ENCODE assay signal across 8 cellular contexts in genomic region chr10:113454341-113455061, GRCh38.
DNase-seq lines count a peak whose midpoint lies in the region; ATAC-seq, FAIRE-seq and TF ChIP-seq lines count a peak whose summit lies in the region.

No MANE protein-coding gene starts in this region.

- H3K79me1 ChIP-seq in mesendoderm (ENCODE audit: low read length): no peaks in the 10 kb centered on the region

- peak overlapping the region; percentile 88 for H2AFZ ChIP-seq in OCI-LY3 (ENCODE audit: low read depth, low read length)

- H2BK15ac ChIP-seq in mesendoderm (replicated peaks; ENCODE audit: low read depth): no peak overlapping the region

- no peaks in the 10 kb centered on the region for H3K79me2 ChIP-seq in OCI-LY3 (ENCODE audit: low read length)
- H3K79me2 ChIP-seq in mesendoderm (ENCODE audit: control insufficient read depth, insufficient read depth, low read length): no peaks in the 10 kb centered on the region

- H3K9me3 Mint-ChIP-seq in endodermal cell: peaks cover 8% of the 10 kb centered on the region

- no peak overlapping the region for H2BK120ac ChIP-seq in mesendoderm (ENCODE audit: low read depth, low read length)

- H3K23ac ChIP-seq in mesendoderm (ENCODE audit: low read length): no peak overlapping the region

- H3K27ac Mint-ChIP-seq in endodermal cell: no peak overlapping the region

- ATAC-seq in GM19463 (IDR thresholded peaks at IDR 0.05; ENCODE audit: unreplicated experiment) (no peak), GM21723 (IDR thresholded peaks at IDR 0.05; ENCODE audit: unreplicated experiment) (no peak)

- no peak overlapping the region for H3K4ac ChIP-seq in mesendoderm (ENCODE audit: low read depth, low read length)

- H3K36me3 Mint-ChIP-seq in endodermal cell (ENCODE audit: low read depth): no peaks in the 10 kb centered on the region

- peak overlapping the region; percentile 65 for H3K4me2 ChIP-seq in OCI-LY3 (ENCODE audit: low read length)
- no peak overlapping the region for H3K4me2 ChIP-seq in mesendoderm (ENCODE audit: low read length)

- H4K8ac ChIP-seq in mesendoderm (ENCODE audit: low read depth, low read length): no peak overlapping the region

- no peak overlapping the region for H2AK5ac ChIP-seq in mesendoderm (ENCODE audit: low read length)

- no peak for TF ChIP-seq POLR2A in GM12891 (IDR thresholded peaks at IDR 0.05; ENCODE audit: low read depth, low read length)

- WGBS in endodermal cell (ENCODE audit: insufficient coverage in 1 of 2, insufficient read length in 1 of 2), 2 experiments: 23 to 32% methylated on average over 12 to 15 of the region's 15 CpGs
- no CpG with 5 or more reads among the region's 15 CpGs for WGBS in mesendoderm (ENCODE audit: extremely low coverage, insufficient coverage, low lambda C conversion rate)

- H3K4me3 ChIP-seq in OCI-LY3 (ENCODE audit: low read length) (peak overlapping the region; percentile 41), endodermal cell (ENCODE audit: low read length) (no peak overlapping the region), mesendoderm (ENCODE audit: low read length) (no peak overlapping the region)

- H3K27ac ChIP-seq in OCI-LY3 (ENCODE audit: low read length): no peak overlapping the region
- no peak overlapping the region for H3K27ac ChIP-seq in endodermal cell (ENCODE audit: low read depth, low read length)
- no peak overlapping the region for H3K27ac ChIP-seq in mesendoderm (ENCODE audit: low read depth, low read length)

- H3K9me3 ChIP-seq in OCI-LY3 (ENCODE audit: insufficient read depth, low read length): no peaks in the 10 kb centered on the region
- peaks cover 13% of the 10 kb centered on the region for H3K9me3 ChIP-seq in endodermal cell (ENCODE audit: control insufficient read depth, low read length)

- H3K4me1 ChIP-seq in OCI-LY3 (ENCODE audit: low read length) (peaks cover 6% of the 10 kb centered on the region), endodermal cell (ENCODE audit: control insufficient read depth, insufficient read depth, low read length) (peaks cover 3% of the 10 kb centered on the region), mesendoderm (ENCODE audit: control insufficient read depth, low read depth, low read length) (no peaks in the 10 kb centered on the region)

- peaks cover 10% of the 10 kb centered on the region for H3K4me1 Mint-ChIP-seq in endodermal cell

- H3K18ac ChIP-seq in mesendoderm (ENCODE audit: low read length): no peak overlapping the region

- DNase-seq in Ammon's horn (ENCODE audit: low spot score) (peak; percentile 25), GM12891 (ENCODE audit: insufficient read length, low spot score) (peak; percentile 17), endodermal cell (peak; percentile 91), mesendoderm (peak; percentile 62)
- no peak for DNase-seq in effector CD4-positive, alpha-beta T cell

- no peaks in the 10 kb centered on the region for H3K36me3 ChIP-seq in OCI-LY3 (replicated peaks; ENCODE audit: low read depth, low read length)
- H3K36me3 ChIP-seq in endodermal cell (ENCODE audit: control insufficient read depth, insufficient read depth, low read length): no peaks in the 10 kb centered on the region
- H3K36me3 ChIP-seq in mesendoderm (ENCODE audit: control insufficient read depth, insufficient read depth, low read length): no peaks in the 10 kb centered on the region

- no peak overlapping the region for H3K4me3 Mint-ChIP-seq in endodermal cell

- H3K9ac ChIP-seq in OCI-LY3 (ENCODE audit: low read length) (no peak overlapping the region), endodermal cell (ENCODE audit: extremely low read depth, low read length, poor library complexity, severe bottlenecking) (no peak overlapping the region), mesendoderm (ENCODE audit: low read length) (no peak overlapping the region)

- no peaks in the 10 kb centered on the region for H4K20me1 ChIP-seq in OCI-LY3 (ENCODE audit: insufficient read depth, low read length)

- H3K27me3 Mint-ChIP-seq in endodermal cell (ENCODE audit: insufficient read depth): peaks cover 20% of the 10 kb centered on the region

- no peak overlapping the region for H2BK5ac ChIP-seq in mesendoderm (ENCODE audit: low read length)

- FAIRE-seq in GM12891 (lab: Jason Lieb, UNC): peak; percentile 71

- TF ChIP-seq CTCF in OCI-LY3 (IDR thresholded peaks at IDR 0.05; ENCODE audit: low read depth, low read length): peak; percentile 73
- TF ChIP-seq CTCF in endodermal cell (conservative IDR thresholded peaks at IDR 0.05): peak; percentile 95

- no peak overlapping the region for H3K56ac ChIP-seq in mesendoderm (ENCODE audit: low read length)

- H4K5ac ChIP-seq in mesendoderm (ENCODE audit: low read length): no peak overlapping the region

- H3K27me3 ChIP-seq in OCI-LY3 (ENCODE audit: low read depth, low read length) (peaks cover 14% of the 10 kb centered on the region), endodermal cell (ENCODE audit: control insufficient read depth, insufficient read depth, low read length, poor library complexity, severe bottlenecking) (peaks cover 15% of the 10 kb centered on the region), mesendoderm (ENCODE audit: insufficient read depth, low read length, poor library complexity) (no peaks in the 10 kb centered on the region)

TF ChIP-seq in GM12891, 5 proteins besides CTCF, POLR2A, EP300 and RAD21:
- TF ChIP-seq POU2F2 (IDR thresholded peaks at IDR 0.05; ENCODE audit: low read depth, low read length) (no peak), TAF1 (IDR thresholded peaks at IDR 0.05; ENCODE audit: low read depth, low read length) (no peak), SPI1 (IDR thresholded peaks at IDR 0.05; ENCODE audit: low read depth, low read length) (no peak), PAX5 (IDR thresholded peaks at IDR 0.05; ENCODE audit: insufficient read depth, low read length, severe bottlenecking) (no peak), POLR2AphosphoS5 (IDR thresholded peaks at IDR 0.05; ENCODE audit: low read depth, low read length) (no peak)
